In genomic region chr4:44493924-44494323, GRCh38 we compare ENCODE assay signal across 8 cellular contexts. TPM values are rescaled to one million over a fixed set of nuclear protein-coding genes. Genes with fewer than 3 reads are reported as not detected.
DNase-seq lines count a peak whose midpoint lies in the region; ATAC-seq, FAIRE-seq and TF ChIP-seq lines count a peak whose summit lies in the region.

No MANE protein-coding gene starts in this region.

- H3K9me3 ChIP-seq in heart right ventricle (no peaks in the 10 kb centered on the region), right cardiac atrium (ENCODE audit: control insufficient read depth, low read length) (no peaks in the 10 kb centered on the region), T-helper 17 cell (ENCODE audit: control insufficient read depth, low read length, poor library complexity, severe bottlenecking) (no peaks in the 10 kb centered on the region)

- DNase-seq in heart right ventricle (no peak), right cardiac atrium (no peak), NCI-H1417 treated with DMSO at 0.1 percent for 48 hours (lab: John Stamatoyannopoulos, UW) (peak; percentile 2), fibroblast of mammary gland (ENCODE audit: low read depth) (peak; percentile 14), T-helper 17 cell (no peak), T-helper 1 cell (no peak), GM12892 (ENCODE audit: insufficient read length) (no peak)

- ATAC-seq in heart right ventricle, result no peak
- no peak for ATAC-seq in right cardiac atrium
- no peak for ATAC-seq in T-helper 17 cell
- ATAC-seq in stimulated activated memory B cell treated with anti-CD40 and anti-IgM and Interleukin-4, amounts not matched to agents 10 μg/mL and 1 μg/mL and 100 μg/mL, for 72 hours, result no peak

- no peak for FAIRE-seq in GM12892 (lab: Jason Lieb, UNC)

- no peaks in the 10 kb centered on the region for H3K9me3 Mint-ChIP-seq in stimulated activated memory B cell treated with anti-CD40 and anti-IgM and Interleukin-4, amounts not matched to agents 10 μg/mL and 1 μg/mL and 100 μg/mL, for 72 hours

- intact Hi-C loops in heart right ventricle (cut with DNase I) (no loop called here), right cardiac atrium (cut with DNase I) (no loop called here)

- no peaks in the 10 kb centered on the region for H3K4me1 Mint-ChIP-seq in T-helper 17 cell
- H3K4me1 Mint-ChIP-seq in stimulated activated memory B cell treated with anti-CD40 and anti-IgM and Interleukin-4, amounts not matched to agents 10 μg/mL and 1 μg/mL and 100 μg/mL, for 72 hours, result no peaks in the 10 kb centered on the region

- no peak overlapping the region for H3K4me3 ChIP-seq in heart right ventricle
- H3K4me3 ChIP-seq in right cardiac atrium (ENCODE audit: low read length), result no peak overlapping the region
- no peak overlapping the region for H3K4me3 ChIP-seq in fibroblast of mammary gland (ENCODE audit: control insufficient read depth, low read depth, low read length)

- WGBS in heart right ventricle, 2 donors, result 32 to 33% methylated on average over 6 of the region's 6 CpGs
- 34% methylated on average over 6 of the region's 6 CpGs for WGBS in right cardiac atrium

- H3K36me3 ChIP-seq in heart right ventricle, result no peaks in the 10 kb centered on the region

- no peak overlapping the region for H3K27ac Mint-ChIP-seq in T-helper 17 cell
- H3K27ac Mint-ChIP-seq in stimulated activated memory B cell treated with anti-CD40 and anti-IgM and Interleukin-4, amounts not matched to agents 10 μg/mL and 1 μg/mL and 100 μg/mL, for 72 hours, result no peak overlapping the region

- H3K4me3 Mint-ChIP-seq in T-helper 17 cell, result no peak overlapping the region
- no peak overlapping the region for H3K4me3 Mint-ChIP-seq in stimulated activated memory B cell treated with anti-CD40 and anti-IgM and Interleukin-4, amounts not matched to agents 10 μg/mL and 1 μg/mL and 100 μg/mL, for 72 hours

- TF ChIP-seq CTCF in heart right ventricle (IDR thresholded peaks at IDR 0.05), result peak in 7 of 9 donors; percentile 20 to 46 (median 27)
- TF ChIP-seq CTCF in fibroblast of mammary gland (conservative IDR thresholded peaks at IDR 0.05; ENCODE audit: control insufficient read depth, insufficient read depth, low read depth, low read length), result peak; percentile 36

- H3K27ac ChIP-seq in heart right ventricle, result no peak overlapping the region
- H3K27ac ChIP-seq in right cardiac atrium (ENCODE audit: low read length), result no peak overlapping the region

- H3K27me3 Mint-ChIP-seq in T-helper 17 cell, result no peaks in the 10 kb centered on the region
- H3K27me3 Mint-ChIP-seq in stimulated activated memory B cell treated with anti-CD40 and anti-IgM and Interleukin-4, amounts not matched to agents 10 μg/mL and 1 μg/mL and 100 μg/mL, for 72 hours, result no peaks in the 10 kb centered on the region

- H3K4me1 ChIP-seq in heart right ventricle (no peaks in the 10 kb centered on the region), right cardiac atrium (ENCODE audit: control insufficient read depth, insufficient read depth, low read length) (no peaks in the 10 kb centered on the region)

- no peaks in the 10 kb centered on the region for H3K27me3 ChIP-seq in heart right ventricle
- H3K27me3 ChIP-seq in right cardiac atrium (ENCODE audit: control insufficient read depth, insufficient read depth), result no peaks in the 10 kb centered on the region

- no peak for TF ChIP-seq POLR2A in GM12892 (IDR thresholded peaks at IDR 0.05; ENCODE audit: low read depth, low read length)

- H3K36me3 Mint-ChIP-seq in T-helper 17 cell (ENCODE audit: low read depth), result no peaks in the 10 kb centered on the region
- no peaks in the 10 kb centered on the region for H3K36me3 Mint-ChIP-seq in stimulated activated memory B cell treated with anti-CD40 and anti-IgM and Interleukin-4, amounts not matched to agents 10 μg/mL and 1 μg/mL and 100 μg/mL, for 72 hours

RNA-seq across cellular contexts. Expression of gene KCTD8, which starts 45.3 kb away (rescaled TPM):
- total RNA-seq in heart right ventricle (under 1 TPM in 7 of 10 donors, not detected in 3; 0.12 to 0.39 (median 0.17) TPM), right cardiac atrium (under 1 TPM; 0.18 to 0.54 (median 0.24) TPM), T-helper 17 cell (not detected)
- polyA plus RNA-seq in heart right ventricle (under 1 TPM in 1 of 2 donors, not detected in 1; 0.03 TPM), right cardiac atrium (0.07 TPM)
- polyA plus RNA-seq in GM12892 (2012; ENCODE audit: missing spikeins), result not detected

Comparison
In these comparisons a context has a peak if more than half of its experiments do, and no peak if none do; other contexts are left out.
1. DNase-seq: peak in NCI-H1417 treated with DMSO at 0.1 percent for 48 hours (single experiment) and fibroblast of mammary gland (single experiment); none in heart right ventricle (0 of 2), right cardiac atrium (0 of 3), T-helper 17 cell (0 of 3), T-helper 1 cell (0 of 5) and GM12892 (single experiment).